ENCODE assay signal across 12 cellular contexts in the genomic region with DNA sequence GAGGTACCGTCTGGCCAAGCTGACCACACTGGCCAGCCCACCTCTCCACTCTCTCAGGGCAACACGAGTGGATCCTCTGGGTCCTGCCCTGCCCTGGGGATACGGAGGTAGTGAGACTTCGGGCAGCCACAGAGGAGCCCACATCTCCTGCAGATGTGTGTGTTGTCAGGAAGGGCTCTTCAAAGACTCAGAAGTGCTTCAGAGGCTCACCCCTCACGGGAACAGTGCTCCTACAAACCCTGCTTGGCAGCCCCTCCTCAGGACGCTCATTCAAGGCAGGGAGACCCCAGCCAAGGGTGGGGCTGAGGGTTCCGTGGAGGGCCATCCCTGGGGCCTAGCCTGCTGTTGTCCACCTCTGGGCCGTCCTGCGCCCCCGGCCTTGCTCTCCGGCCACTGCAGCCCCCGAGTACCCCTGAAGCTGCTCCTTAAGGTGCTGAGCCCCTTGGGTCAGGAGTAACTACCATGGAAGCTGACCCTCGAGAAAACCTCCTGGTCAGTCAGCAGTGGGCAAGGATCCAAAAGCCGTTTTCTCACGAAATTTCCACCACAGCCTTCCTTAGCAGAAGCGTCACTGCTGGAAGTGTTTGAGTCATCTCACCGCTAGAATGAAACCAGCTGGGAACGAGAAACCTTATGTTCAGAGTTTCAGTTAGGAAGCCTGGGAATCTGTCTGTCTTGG. TPM values are rescaled to one million over a fixed set of nuclear protein-coding genes. Genes with fewer than 3 reads are reported as not detected.
DNase-seq lines count a peak whose midpoint lies in the region; ATAC-seq and TF ChIP-seq lines count a peak whose summit lies in the region.
"Had no signal": no experiment of that assay in that cellular context is flagged by ENCODE, and none has a peak within 500 bp of the region (broad histone marks: within the 10 kb centered on the region; RNA-seq: fewer than 3 reads in every experiment).

No MANE protein-coding gene starts in this region.

- no peak overlapping the region for H3K27ac ChIP-seq in Panc1 (ENCODE audit: low read length)

- no peaks in the 10 kb centered on the region for H3K9me3 ChIP-seq in Panc1 (ENCODE audit: control insufficient read depth, insufficient read depth, low read depth, low read length)

- H3K4me3 ChIP-seq in Panc1 (ENCODE audit: low read depth in 2 of 2, low read length in 2 of 2) (no peak overlapping the region), epithelial cell of proximal tubule (ENCODE audit: low read depth, low read length) (no peak overlapping the region), retinal pigment epithelial cell (ENCODE audit: low read length) (no peak overlapping the region)
- H3K4me3 ChIP-seq: skin epidermis had no signal

- no peaks in the 10 kb centered on the region for H3K27me3 ChIP-seq in Panc1 (ENCODE audit: control insufficient read depth, insufficient read depth, low read length)

- ATAC-seq in Panc1, result 0 out of 2 replicates have a peak, but pooled peaks have one; percentile 26
- no peak for ATAC-seq in HG02981 (IDR thresholded peaks at IDR 0.05; ENCODE audit: unreplicated experiment)
- ATAC-seq: stimulated activated naive CD8-positive, alpha-beta T cell treated with anti-CD3 and anti-CD28 coated beads, Interleukin-15, amount 100 ng/mL, for 72 hours had no signal

- peak; percentile 95 for DNase-seq in GM04503 (ENCODE audit: low read depth)
- no peak for DNase-seq in Panc1 (ENCODE audit: low read depth, low spot score)
- peak; percentile 40 for DNase-seq in epithelial cell of proximal tubule (ENCODE audit: low read depth)
- DNase-seq in retinal pigment epithelial cell (ENCODE audit: low read depth), result peak; percentile 16
- DNase-seq in anterior cingulate cortex (lab: John Stamatoyannopoulos, UW), result no peak
- DNase-seq in NCI-H1417 (lab: John Stamatoyannopoulos, UW), result no peak
- DNase-seq: GDM1, NCI-H187, SHP77 had no signal

- intact Hi-C loops in Panc1 (cut with micrococcal nuclease; ENCODE audit: unreplicated experiment), result no loop called here

- H3K4me1 ChIP-seq in Panc1 (ENCODE audit: control insufficient read depth, insufficient read depth, low read length), result peaks cover 9% of the 10 kb centered on the region; the same call in 1 of the 2 replicates

- H3K36me3 ChIP-seq in Panc1 (ENCODE audit: control insufficient read depth, insufficient read depth, low read length), result no peaks in the 10 kb centered on the region

- TF ChIP-seq CTCF in Panc1 (IDR thresholded peaks at IDR 0.05), result no peak
- TF ChIP-seq CTCF in epithelial cell of proximal tubule (conservative IDR thresholded peaks at IDR 0.05; ENCODE audit: low read depth, low read length), result no peak
- no peak for TF ChIP-seq CTCF in retinal pigment epithelial cell (conservative IDR thresholded peaks at IDR 0.05; ENCODE audit: low read depth, low read length)

- in situ Hi-C loops in Panc1 (cut with HindIII; ENCODE audit: low pct_unique_long_range_greater_than_20kb, low sequenced_read_pairs), result no loop called here

- no TSS peak for BruUV-seq in Panc1 (replicated peaks; lab: Mats Ljungman, UMichigan)

- CTCF ChIA-PET in Panc1 (lab: Charles Lee), result no interaction called here

- POLR2A ChIA-PET in Panc1 (lab: Charles Lee), result no interaction called here

RNA-seq across cellular contexts. Expression of a gene that starts 23.2 kb away (rescaled TPM):
- total RNA-seq in Panc1 (2021; ENCODE audit: unreplicated experiment) (0.82 TPM), epithelial cell of proximal tubule (not detected in 2 replicates)
- polyA plus RNA-seq in Panc1 (2012; ENCODE audit: insufficient read length), result 0.74 TPM

RNA-seq across cellular contexts. Expression of a gene that starts 49.8 kb away (rescaled TPM):
- total RNA-seq in Panc1 (2021; ENCODE audit: unreplicated experiment) (8.1 TPM), epithelial cell of proximal tubule (4.2 and 4.5 TPM in 2 replicates)
- polyA plus RNA-seq in Panc1 (2012; ENCODE audit: insufficient read length), result 5.5 TPM

RNA-seq across cellular contexts. Expression of a gene that starts 50.0 kb away (rescaled TPM):
- total RNA-seq in Panc1 (2021; ENCODE audit: unreplicated experiment) (171 TPM), epithelial cell of proximal tubule (99.3 and 103 TPM in 2 replicates)
- polyA plus RNA-seq in Panc1 (2012; ENCODE audit: insufficient read length), result 185 TPM

Comparison
In these comparisons a context has a peak if more than half of its experiments do, and no peak if none do; other contexts are left out.
1. DNase-seq: peak in GM04503 (single experiment), epithelial cell of proximal tubule (single experiment) and retinal pigment epithelial cell (single experiment); none in Panc1 (single experiment), anterior cingulate cortex (0 of 58) and NCI-H1417 (0 of 3).